2 cellular contexts compared by ENCODE assay signal in genomic region chr16:72950669-72951068, GRCh38.
A peak's percentile ranks its signal among the peaks of the same experiment; 100 is the strongest.
TF ChIP-seq lines count a peak whose summit lies in the region.

No MANE protein-coding gene starts in this region.

TF ChIP-seq in H1, 55 proteins besides CTCF, POLR2A, EP300 and RAD21:
- no peak for TF ChIP-seq ATF2 (IDR thresholded peaks at IDR 0.05; ENCODE audit: low read length)
- no peak for TF ChIP-seq GTF2F1 (IDR thresholded peaks at IDR 0.05; ENCODE audit: borderline replicate concordance, low read depth, low read length)
- TF ChIP-seq JUND (IDR thresholded peaks at IDR 0.05; ENCODE audit: low read length), result no peak
- no peak for TF ChIP-seq HDAC6 (IDR thresholded peaks at IDR 0.05; ENCODE audit: low read depth, low read length)
- no peak for TF ChIP-seq CREB1 (IDR thresholded peaks at IDR 0.05)
- TF ChIP-seq GABPA (IDR thresholded peaks at IDR 0.05; ENCODE audit: borderline replicate concordance, insufficient read depth, low read length), result no peak
- no peak for TF ChIP-seq EZH2 (IDR thresholded peaks at IDR 0.05; ENCODE audit: low read depth, low read length, severe bottlenecking)
- TF ChIP-seq TEAD4 (IDR thresholded peaks at IDR 0.05; ENCODE audit: low read depth, low read length), result no peak
- TF ChIP-seq POLR2AphosphoS5 (IDR thresholded peaks at IDR 0.05; ENCODE audit: low read depth, low read length), result no peak
- no peak for TF ChIP-seq TAF1 (IDR thresholded peaks at IDR 0.05; ENCODE audit: low read depth, low read length)
- TF ChIP-seq E2F6 (IDR thresholded peaks at IDR 0.05), result no peak

TF ChIP-seq in neural cell, 6 proteins besides CTCF, POLR2A, EP300 and RAD21:
- TF ChIP-seq POLR2AphosphoS5 (IDR thresholded peaks at IDR 0.05) (peak; percentile 23), MXI1 (conservative IDR thresholded peaks at IDR 0.05; ENCODE audit: poor library complexity, severe bottlenecking) (no peak)
